In the genomic region with DNA sequence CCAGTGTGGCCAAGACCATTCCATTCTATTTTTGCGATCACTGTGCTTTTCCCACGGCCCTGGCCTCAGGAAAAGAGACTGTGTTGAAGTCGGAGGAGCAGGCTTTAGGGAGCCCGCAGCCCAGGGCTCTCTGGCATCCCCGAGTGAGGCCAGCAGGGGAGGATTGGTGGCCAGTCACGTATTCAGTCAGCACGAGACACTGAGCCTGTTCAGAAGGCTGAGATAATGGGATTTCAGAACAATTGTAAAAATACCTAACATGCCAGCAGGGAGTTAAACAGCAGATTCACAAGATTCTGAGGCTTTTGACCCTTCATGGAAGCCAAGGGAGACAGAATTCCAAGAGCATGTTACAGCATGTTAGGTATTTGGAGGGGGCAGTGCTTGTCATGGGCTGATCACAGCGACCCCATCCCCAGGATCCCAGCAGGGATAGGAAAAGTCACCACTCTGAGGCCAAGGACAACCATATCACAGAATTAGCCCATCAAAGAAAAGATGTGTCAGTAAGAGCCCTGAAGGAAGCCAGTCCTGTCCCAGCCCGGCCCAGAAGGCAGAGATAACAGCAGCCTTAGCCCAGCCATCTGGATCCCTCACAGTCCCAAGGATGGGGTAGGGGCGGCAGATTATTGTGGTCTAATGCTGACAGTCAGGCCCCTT, we compare ENCODE assay signal across 9 cellular contexts. TPM values are rescaled to one million over a fixed set of nuclear protein-coding genes. Genes with fewer than 3 reads are reported as not detected.
A peak's percentile ranks its signal among the peaks of the same experiment; 100 is the strongest.
DNase-seq lines count a peak whose midpoint lies in the region; ATAC-seq, FAIRE-seq and TF ChIP-seq lines count a peak whose summit lies in the region.
"Had no signal": no experiment of that assay in that cellular context is flagged by ENCODE, and none has a peak within 500 bp of the region (broad histone marks: within the 10 kb centered on the region; RNA-seq: fewer than 3 reads in every experiment).

No MANE protein-coding gene starts in this region.

- H3K27ac ChIP-seq in astrocyte (ENCODE audit: low read depth, low read length) (peak overlapping the region; percentile 62), thyroid gland (peak overlapping the region in 2 of 3 donors; percentile 32 to 63)
- H3K27ac ChIP-seq: KMS-11 had no signal

- H3K36me3 ChIP-seq in astrocyte (ENCODE audit: insufficient read depth, low read length) (no peaks in the 10 kb centered on the region), thyroid gland (no peaks in the 10 kb centered on the region)

- H3K79me2 ChIP-seq in astrocyte (ENCODE audit: insufficient read depth, low read length), result no peaks in the 10 kb centered on the region

- peak; percentile 94 for FAIRE-seq in astrocyte (lab: Jason Lieb, UNC)
- no peak for FAIRE-seq in GM19239 (lab: Jason Lieb, UNC)

- intact Hi-C loops in thyroid gland (cut with DNase I), result no loop called here
- intact Hi-C loops in activated T-helper 1 cell treated with anti-CD3 and anti-CD28 coated beads, Interleukin-12 subunit alpha, Interleukin-12 subunit beta, Interleukin-2, Interleukin-4 antibody, amounts not matched to agents 30 ng/mL and 10 ng/mL and 1 ng/mL, durations not matched to agents 14 hours and 24 hours and 36 hours (cut with micrococcal nuclease), result no loop called here

- peak; percentile 17 for TF ChIP-seq CTCF in HFF-Myc (IDR thresholded peaks at IDR 0.05; ENCODE audit: low read depth, low read length, missing control alignments)
- TF ChIP-seq CTCF in astrocyte (IDR thresholded peaks at IDR 0.05; ENCODE audit: insufficient read depth, low read depth, low read length), result no peak
- TF ChIP-seq CTCF in thyroid gland (IDR thresholded peaks at IDR 0.05), result no peak

- H4K20me1 ChIP-seq in astrocyte (ENCODE audit: insufficient read depth, low read length), result no peaks in the 10 kb centered on the region

- 78 to 83% methylated on average over 10 of the region's 10 CpGs for WGBS in thyroid gland, 2 donors

- peaks cover 69% of the 10 kb centered on the region for H3K4me1 Mint-ChIP-seq in astrocyte (ENCODE audit: low read depth, unreplicated experiment)
- H3K4me1 Mint-ChIP-seq in activated T-helper 1 cell treated with anti-CD3 and anti-CD28 coated beads, Interleukin-12 subunit alpha, Interleukin-12 subunit beta, Interleukin-2, Interleukin-4 antibody, amounts not matched to agents 30 ng/mL and 10 ng/mL and 1 ng/mL, durations not matched to agents 14 hours and 24 hours and 36 hours (ENCODE audit: low read depth), result no peaks in the 10 kb centered on the region

- H2AFZ ChIP-seq in astrocyte (ENCODE audit: low read depth, low read length), result no peak overlapping the region

- H3K4me3 Mint-ChIP-seq in astrocyte (ENCODE audit: unreplicated experiment), result peak overlapping the region; percentile 45
- no peak overlapping the region for H3K4me3 Mint-ChIP-seq in activated T-helper 1 cell treated with anti-CD3 and anti-CD28 coated beads, Interleukin-12 subunit alpha, Interleukin-12 subunit beta, Interleukin-2, Interleukin-4 antibody, amounts not matched to agents 30 ng/mL and 10 ng/mL and 1 ng/mL, durations not matched to agents 14 hours and 24 hours and 36 hours

- H3K9me3 ChIP-seq in astrocyte (ENCODE audit: insufficient read depth, low read depth, low read length) (no peaks in the 10 kb centered on the region), thyroid gland (no peaks in the 10 kb centered on the region)

- no peaks in the 10 kb centered on the region for H3K27me3 Mint-ChIP-seq in astrocyte (ENCODE audit: low read depth, unreplicated experiment)
- no peaks in the 10 kb centered on the region for H3K27me3 Mint-ChIP-seq in activated T-helper 1 cell treated with anti-CD3 and anti-CD28 coated beads, Interleukin-12 subunit alpha, Interleukin-12 subunit beta, Interleukin-2, Interleukin-4 antibody, amounts not matched to agents 30 ng/mL and 10 ng/mL and 1 ng/mL, durations not matched to agents 14 hours and 24 hours and 36 hours (ENCODE audit: insufficient read depth)

- H3K4me3 ChIP-seq in HFF-Myc (replicated peaks; ENCODE audit: low read depth, low read length), result no peak overlapping the region
- H3K4me3 ChIP-seq in astrocyte (ENCODE audit: insufficient read depth, low read depth, low read length), result no peak overlapping the region
- no peak overlapping the region for H3K4me3 ChIP-seq in thyroid gland (replicated peaks in 1 of 3)

- H3K27me3 ChIP-seq in astrocyte (ENCODE audit: insufficient read depth, low read length) (no peaks in the 10 kb centered on the region), thyroid gland (no peaks in the 10 kb centered on the region)

- H3K4me1 ChIP-seq in astrocyte (ENCODE audit: insufficient read depth, low read length), result peaks cover 61% of the 10 kb centered on the region
- H3K4me1 ChIP-seq in thyroid gland, result peaks cover 21 to 40% of the 10 kb centered on the region in 2 donors

- H3K9ac ChIP-seq in astrocyte (ENCODE audit: low read length), result peak overlapping the region; percentile 32
- H3K9ac ChIP-seq: KMS-11 had no signal

- H3K27ac Mint-ChIP-seq in astrocyte (ENCODE audit: unreplicated experiment), result peak overlapping the region; percentile 99
- no peak overlapping the region for H3K27ac Mint-ChIP-seq in activated T-helper 1 cell treated with anti-CD3 and anti-CD28 coated beads, Interleukin-12 subunit alpha, Interleukin-12 subunit beta, Interleukin-2, Interleukin-4 antibody, amounts not matched to agents 30 ng/mL and 10 ng/mL and 1 ng/mL, durations not matched to agents 14 hours and 24 hours and 36 hours

- peaks cover 2% of the 10 kb centered on the region for H3K9me3 Mint-ChIP-seq in astrocyte (ENCODE audit: unreplicated experiment)
- H3K9me3 Mint-ChIP-seq in activated T-helper 1 cell treated with anti-CD3 and anti-CD28 coated beads, Interleukin-12 subunit alpha, Interleukin-12 subunit beta, Interleukin-2, Interleukin-4 antibody, amounts not matched to agents 30 ng/mL and 10 ng/mL and 1 ng/mL, durations not matched to agents 14 hours and 24 hours and 36 hours, result no peaks in the 10 kb centered on the region

- H3K36me3 Mint-ChIP-seq in astrocyte (ENCODE audit: low read depth, unreplicated experiment), result no peaks in the 10 kb centered on the region
- no peaks in the 10 kb centered on the region for H3K36me3 Mint-ChIP-seq in activated T-helper 1 cell treated with anti-CD3 and anti-CD28 coated beads, Interleukin-12 subunit alpha, Interleukin-12 subunit beta, Interleukin-2, Interleukin-4 antibody, amounts not matched to agents 30 ng/mL and 10 ng/mL and 1 ng/mL, durations not matched to agents 14 hours and 24 hours and 36 hours (ENCODE audit: low read depth)

- no peak for TF ChIP-seq POLR2A in thyroid gland (IDR thresholded peaks at IDR 0.05)

- no peak for DNase-seq in HFF-Myc (ENCODE audit: extremely low read depth, low read depth)
- DNase-seq in astrocyte (ENCODE audit: low read depth), result peak; percentile 76
- DNase-seq in kidney glomerular epithelial cell (lab: John Stamatoyannopoulos, UW), result peak; percentile 74
- DNase-seq in thyroid gland, result peak in 1 of 2 donors; percentile 1
- DNase-seq in GM19239 (ENCODE audit: insufficient read length, low spot score), result no peak
- DNase-seq in activated CD4-positive, CD25-positive, alpha-beta regulatory T cell treated with anti-CD3 and anti-CD28 coated beads, Interleukin-2, amount 50 U/mL, for 72 hours, result no peak
- no peak for DNase-seq in activated T-helper 1 cell treated with anti-CD3 and anti-CD28 coated beads, Interleukin-12 subunit alpha, Interleukin-12 subunit beta, Interleukin-2, Interleukin-4 antibody, amounts not matched to agents 30 ng/mL and 10 ng/mL and 1 ng/mL, durations not matched to agents 14 hours and 24 hours and 36 hours (ENCODE audit: low spot score)

- H3K4me2 ChIP-seq in astrocyte (ENCODE audit: low read length), result peak overlapping the region; percentile 49
- H3K4me2 ChIP-seq: KMS-11 had no signal

- no peak for ATAC-seq in HG02610 (IDR thresholded peaks at IDR 0.05; ENCODE audit: unreplicated experiment)

RNA-seq across cellular contexts. Expression of a gene that starts 40.6 kb away (rescaled TPM):
- 150 and 197 TPM in 2 replicates for total RNA-seq in astrocyte
- 100 to 1,000 TPM in 3 of 4 donors, 10 to 100 TPM in 1; 76.0 to 149 (median 117) TPM for total RNA-seq in thyroid gland
- total RNA-seq in activated T-helper 1 cell treated with anti-CD3 and anti-CD28 coated beads, Interleukin-12 subunit alpha, Interleukin-12 subunit beta, Interleukin-2, Interleukin-4 antibody, amounts not matched to agents 30 ng/mL and 10 ng/mL and 1 ng/mL, durations not matched to agents 14 hours and 24 hours and 36 hours, result not detected in 2 replicates

Comparison
In these comparisons a context has a peak if more than half of its experiments do, and no peak if none do; other contexts are left out.
1. DNase-seq: peak in astrocyte (single experiment) and kidney glomerular epithelial cell (single experiment); none in HFF-Myc (single experiment), GM19239 (single experiment), activated CD4-positive, CD25-positive, alpha-beta regulatory T cell treated with anti-CD3 and anti-CD28 coated beads, Interleukin-2, amount 50 U/mL, for 72 hours (single experiment) and activated T-helper 1 cell treated with anti-CD3 and anti-CD28 coated beads, Interleukin-12 subunit alpha, Interleukin-12 subunit beta, Interleukin-2, Interleukin-4 antibody, amounts not matched to agents 30 ng/mL and 10 ng/mL and 1 ng/mL, durations not matched to agents 14 hours and 24 hours and 36 hours (single experiment).
2. RNA of a gene that starts 40.6 kb away (total RNA-seq): 150 to 197 TPM in astrocyte and 76.0 to 149 TPM in thyroid gland; not detected in activated T-helper 1 cell treated with anti-CD3 and anti-CD28 coated beads, Interleukin-12 subunit alpha, Interleukin-12 subunit beta, Interleukin-2, Interleukin-4 antibody, amounts not matched to agents 30 ng/mL and 10 ng/mL and 1 ng/mL, durations not matched to agents 14 hours and 24 hours and 36 hours; every median in the first group is over 10 times any median in the second.